Comparison of ENCODE assay signal across 7 cellular contexts in genomic region chr6:132816665-132817064, GRCh38. TPM values are rescaled to one million over a fixed set of nuclear protein-coding genes. Genes with fewer than 3 reads are reported as not detected.
A peak's percentile ranks its signal among the peaks of the same experiment; 100 is the strongest.
DNase-seq lines count a peak whose midpoint lies in the region; ATAC-seq, FAIRE-seq and TF ChIP-seq lines count a peak whose summit lies in the region.

No MANE protein-coding gene starts in this region.

- H3K36me3 ChIP-seq in duodenal mucosa (ENCODE audit: control insufficient read depth in 1 of 2, insufficient read depth in 2 of 2, low read length in 2 of 2) (peaks cover 31 to 40% of the 10 kb centered on the region in 2 donors), osteoblast (ENCODE audit: insufficient read depth, low read length) (peaks cover 45% of the 10 kb centered on the region), pancreas (peaks cover 0 to 41% (median 17%) of the 10 kb centered on the region in 3 donors)

- no peak overlapping the region for H2AFZ ChIP-seq in osteoblast (ENCODE audit: low read length)

- peaks cover 24 to 28% of the 10 kb centered on the region in 2 donors for H3K4me1 ChIP-seq in duodenal mucosa (ENCODE audit: control insufficient read depth in 1 of 2, insufficient read depth in 2 of 2, low read length in 2 of 2)
- peaks cover 43% of the 10 kb centered on the region for H3K4me1 ChIP-seq in osteoblast (ENCODE audit: insufficient read depth, low read length)
- peaks cover 3 to 24% (median 14%) of the 10 kb centered on the region in 3 donors for H3K4me1 ChIP-seq in pancreas

- no peak for FAIRE-seq in pancreas (lab: Jason Lieb, UNC)

- no peaks in the 10 kb centered on the region for H3K27me3 ChIP-seq in duodenal mucosa (ENCODE audit: control insufficient read depth in 1 of 2, insufficient read depth in 2 of 2, low read length in 2 of 2)
- H3K27me3 ChIP-seq in osteoblast (ENCODE audit: insufficient read depth, low read length), result peaks cover under 1% of the 10 kb centered on the region
- no peaks in the 10 kb centered on the region for H3K27me3 ChIP-seq in pancreas

- H4K20me1 ChIP-seq in osteoblast (ENCODE audit: insufficient read depth, low read length), result peaks cover 55% of the 10 kb centered on the region

- DNase-seq in GM12864 (ENCODE audit: low read depth), result no peak
- peak; percentile 13 for DNase-seq in NB4 (ENCODE audit: low read depth)
- no peak for DNase-seq in osteoblast (ENCODE audit: insufficient read length, low spot score, missing footprints)
- DNase-seq in pancreas, result no peak
- no peak for DNase-seq in SIG-M5 (lab: John Stamatoyannopoulos, UW)

- intact Hi-C loops in pancreas (cut with DNase I), result no loop called here

- no peak for TF ChIP-seq POLR2A in NB4 (IDR thresholded peaks at IDR 0.05; ENCODE audit: extremely low read depth, insufficient read length)

- H3K4me2 ChIP-seq in osteoblast (ENCODE audit: insufficient read depth, low read length), result peak overlapping the region; percentile 93

- H3K27ac ChIP-seq in duodenal mucosa (ENCODE audit: low read depth, low read length) (no peak overlapping the region), osteoblast (ENCODE audit: low read depth, low read length) (no peak overlapping the region), pancreas (no peak overlapping the region)

- peaks cover 24% of the 10 kb centered on the region for H3K79me2 ChIP-seq in osteoblast (ENCODE audit: insufficient read depth, low read length)

- H3K9me3 ChIP-seq in duodenal mucosa (ENCODE audit: control insufficient read depth in 1 of 2, low read length in 2 of 2) (no peaks in the 10 kb centered on the region), osteoblast (ENCODE audit: low read depth, low read length) (no peaks in the 10 kb centered on the region), pancreas (no peaks in the 10 kb centered on the region)

- TF ChIP-seq CTCF in GM12864 (IDR thresholded peaks at IDR 0.05; ENCODE audit: low read depth, low read length, missing control alignments) (no peak), NB4 (IDR thresholded peaks at IDR 0.05; ENCODE audit: low read depth, low read length) (no peak), osteoblast (IDR thresholded peaks at IDR 0.05; ENCODE audit: extremely low read depth, low read depth, low read length) (no peak), pancreas (IDR thresholded peaks at IDR 0.05) (no peak)

- ATAC-seq in HG03045 (IDR thresholded peaks at IDR 0.05; ENCODE audit: unreplicated experiment) (no peak), pancreas (no peak)

- H3K4me3 ChIP-seq in GM12864 (ENCODE audit: low read depth, low read length) (peak overlapping the region; percentile 98; the same call in 1 of the 2 replicates), NB4 (ENCODE audit: low read depth, low read length) (peak overlapping the region; percentile 100), duodenal mucosa (ENCODE audit: low read depth in 1 of 2, low read length in 2 of 2) (peak overlapping the region; percentile 88 to 92), osteoblast (ENCODE audit: insufficient read depth, low read length) (peak overlapping the region; percentile 85), pancreas (peak overlapping the region in 2 of 4 donors; percentile 80 to 92)

- 44% methylated on average over 4 of the region's 4 CpGs for WGBS in pancreas, 2 donors

- peak overlapping the region in 1 of 2 donors; percentile 6 for H3K9ac ChIP-seq in duodenal mucosa (ENCODE audit: low read depth in 1 of 2, low read length in 2 of 2)

RNA-seq across cellular contexts. Expression of gene RPS12, which starts 2.3 kb away (rescaled TPM):
- total RNA-seq in osteoblast (961 and 1,137 TPM in 2 replicates), pancreas (100 to 1,000 TPM; 511 to 945 (median 775) TPM)
- 1,000 to 10,000 TPM in 1 of 2 donors, 100 to 1,000 TPM in 1; 995 to 1,464 TPM for polyA plus RNA-seq in pancreas

RNA-seq across cellular contexts. Expression of gene SLC18B1, which starts 18.2 kb away (rescaled TPM):
- total RNA-seq in osteoblast (6.9 and 8.3 TPM in 2 replicates), pancreas (1 to 10 TPM; 4.4 to 9.9 (median 7.2) TPM)
- polyA plus RNA-seq in pancreas, result 10 to 100 TPM in 1 of 2 donors, 1 to 10 TPM in 1; 5.5 to 10.9 TPM

RNA-seq across cellular contexts. Expression of gene VNN2, which starts 59.0 kb away (rescaled TPM):
- total RNA-seq in osteoblast (not detected in 2 replicates), pancreas (1 to 10 TPM in 3 of 6 donors, under 1 TPM in 3; 0.63 to 9.6 (median 1.7) TPM)
- polyA plus RNA-seq in pancreas, result 1 to 10 TPM in 1 of 2 donors, under 1 TPM in 1; 0.72 to 1.2 TPM
